16 cellular contexts compared by ENCODE assay signal in the genomic region with DNA sequence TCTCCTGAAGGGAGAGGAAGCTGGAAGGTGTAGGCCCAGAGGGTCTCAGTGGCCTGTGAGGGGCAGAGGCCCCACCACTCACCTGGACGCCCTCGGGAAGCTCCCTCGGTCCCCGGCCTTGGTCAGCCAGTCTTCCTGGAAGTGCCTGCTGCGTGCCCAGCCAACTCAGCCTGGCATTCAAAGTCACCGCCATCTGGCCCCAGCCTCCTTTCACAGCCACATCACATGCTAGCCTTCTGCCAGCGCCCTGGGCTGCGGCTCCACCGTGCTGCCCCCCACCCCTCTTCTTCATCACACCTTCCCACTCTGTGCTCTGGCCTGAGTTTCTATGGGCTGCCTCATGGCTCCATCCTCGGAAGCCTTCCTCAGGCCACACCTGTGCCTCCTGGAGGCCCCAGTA.
DNase-seq lines count a peak whose midpoint lies in the region; ATAC-seq and TF ChIP-seq lines count a peak whose summit lies in the region.
"Had no signal": no experiment of that assay in that cellular context is flagged by ENCODE, and none has a peak within 500 bp of the region (broad histone marks: within the 10 kb centered on the region; RNA-seq: fewer than 3 reads in every experiment).

No MANE protein-coding gene starts in this region.

- H3K4me1 ChIP-seq in heart left ventricle, result peaks cover 0 to 97% (median 59%) of the 10 kb centered on the region in 12 donors
- peaks cover 13 to 32% of the 10 kb centered on the region in 2 donors for H3K4me1 ChIP-seq in thyroid gland

- ATAC-seq in T-helper 17 cell, result no peak
- peak; percentile 28 to 76 (median 53) for ATAC-seq in heart left ventricle
- no peak for ATAC-seq in HG02610 (IDR thresholded peaks at IDR 0.05; ENCODE audit: unreplicated experiment)
- ATAC-seq in GM21717 (IDR thresholded peaks at IDR 0.05; ENCODE audit: unreplicated experiment), result no peak
- no peak for ATAC-seq in HG02938 (IDR thresholded peaks at IDR 0.05; ENCODE audit: unreplicated experiment)
- ATAC-seq: HepG2 had no signal

- whole genome bisulfite sequencing in heart left ventricle, 4 donors, result 37 to 66% (median 58%) methylated on average over 10 of the region's 10 CpGs
- 94 to 97% methylated on average over 8 to 9 of the region's 10 CpGs for WGBS in thyroid gland, 2 donors

- no peak for TF ChIP-seq CTCF in heart left ventricle (IDR thresholded peaks at IDR 0.05)
- no peak for TF ChIP-seq CTCF in nephron (IDR thresholded peaks at IDR 0.05; ENCODE audit: unreplicated experiment in 3 of 3)
- TF ChIP-seq CTCF in thyroid gland (IDR thresholded peaks at IDR 0.05), result no peak

- in situ Hi-C loops in G401 (cut with HindIII; ENCODE audit: low sequenced_read_pairs), result no loop called here

- H3K9me3 Mint-ChIP-seq in nephron, result no peaks in the 10 kb centered on the region
- H3K9me3 Mint-ChIP-seq: CD4-positive, CD25-positive, alpha-beta regulatory T cell had no signal

- H3K27me3 Mint-ChIP-seq in T-helper 17 cell, result no peaks in the 10 kb centered on the region
- H3K27me3 Mint-ChIP-seq in nephron (ENCODE audit: low read depth), result no peaks in the 10 kb centered on the region
- H3K27me3 Mint-ChIP-seq: CD4-positive, CD25-positive, alpha-beta regulatory T cell had no signal

- H3K4me3 Mint-ChIP-seq in T-helper 17 cell (no peak overlapping the region), nephron (peak overlapping the region in 1 of 3 experiments; percentile 13)
- H3K4me3 Mint-ChIP-seq: CD4-positive, CD25-positive, alpha-beta regulatory T cell had no signal

- H3K27ac ChIP-seq in heart left ventricle (peak overlapping the region; percentile 67 to 95 (median 80)), thyroid gland (no peak overlapping the region)
- H3K27ac ChIP-seq: GM23248, KMS-11 had no signal

- H3K4me3 ChIP-seq in heart left ventricle (no peak overlapping the region), thyroid gland (replicated peaks in 1 of 3) (no peak overlapping the region)
- H3K4me3 ChIP-seq: GM23248, MG63 had no signal

- H3K36me3 Mint-ChIP-seq in T-helper 17 cell (ENCODE audit: low read depth), result peaks cover 3% of the 10 kb centered on the region
- peaks cover 26% of the 10 kb centered on the region for H3K36me3 Mint-ChIP-seq in nephron (ENCODE audit: low read depth)

- no peaks in the 10 kb centered on the region for H3K9me3 ChIP-seq in T-helper 17 cell (ENCODE audit: control insufficient read depth, low read length, poor library complexity, severe bottlenecking)
- no peaks in the 10 kb centered on the region for H3K9me3 ChIP-seq in heart left ventricle
- no peaks in the 10 kb centered on the region for H3K9me3 ChIP-seq in thyroid gland
- H3K9me3 ChIP-seq: MG63 had no signal

- H3K27me3 ChIP-seq in heart left ventricle (no peaks in the 10 kb centered on the region), thyroid gland (no peaks in the 10 kb centered on the region)
- H3K27me3 ChIP-seq: MG63 had no signal

- H3K4me1 Mint-ChIP-seq in T-helper 17 cell (peaks cover 9% of the 10 kb centered on the region), nephron (peaks cover 72% of the 10 kb centered on the region)

- DNase-seq in G401 (ENCODE audit: low spot score), result peak; percentile 90
- DNase-seq in T-helper 17 cell, result no peak
- DNase-seq in heart left ventricle, result peak in 4 of 5 donors; percentile 60 to 77 (median 65)
- DNase-seq in thyroid gland, result no peak
- DNase-seq: CD4-positive, CD25-positive, alpha-beta regulatory T cell; DMS79; GM23248; MG63; NCI-H1105; NCI-H187 treated with DMSO at 0.1 percent for 48 hours had no signal

- intact Hi-C loops in heart left ventricle (cut with DNase I) (no loop called here), thyroid gland (cut with DNase I) (no loop called here)

- TF ChIP-seq POLR2A in heart left ventricle (IDR thresholded peaks at IDR 0.05) (no peak), thyroid gland (IDR thresholded peaks at IDR 0.05) (no peak)

- H3K27ac Mint-ChIP-seq in T-helper 17 cell, result peak overlapping the region; percentile 45
- peak overlapping the region; percentile 71 to 96 (median 79) for H3K27ac Mint-ChIP-seq in nephron

- peaks cover 0 to 73% (median 34%) of the 10 kb centered on the region in 9 donors for H3K36me3 ChIP-seq in heart left ventricle
- peaks cover 29% of the 10 kb centered on the region in 2 donors for H3K36me3 ChIP-seq in thyroid gland

Comparison
In these comparisons a context has a peak if more than half of its experiments do, and no peak if none do; other contexts are left out.
1. DNase-seq: peak in G401 (single experiment) and heart left ventricle (4 of 5); none in T-helper 17 cell (0 of 3) and thyroid gland (0 of 2).
2. ATAC-seq: peak in heart left ventricle (4 of 4); none in T-helper 17 cell (single experiment), HG02610 (single experiment), GM21717 (single experiment) and HG02938 (single experiment).
3. H3K27ac ChIP-seq: peak in heart left ventricle (12 of 12); none in thyroid gland (0 of 3).